ENCODE assay signal across 1 cellular context in genomic region chr11:108586600-108586999, GRCh38.
TF ChIP-seq lines count a peak whose summit lies in the region.

No MANE protein-coding gene starts in this region.

TF ChIP-seq in GM23338, 12 proteins besides CTCF, POLR2A, EP300 and RAD21 (continued from another document):
- TF ChIP-seq ZNF462 (CRISPR knock-in tag; IDR thresholded peaks at IDR 0.05): no peak
- no peak for TF ChIP-seq NANOG (IDR thresholded peaks at IDR 0.05; ENCODE audit: borderline replicate concordance)
